ENCODE assay signal across 8 cellular contexts in the genomic region with DNA sequence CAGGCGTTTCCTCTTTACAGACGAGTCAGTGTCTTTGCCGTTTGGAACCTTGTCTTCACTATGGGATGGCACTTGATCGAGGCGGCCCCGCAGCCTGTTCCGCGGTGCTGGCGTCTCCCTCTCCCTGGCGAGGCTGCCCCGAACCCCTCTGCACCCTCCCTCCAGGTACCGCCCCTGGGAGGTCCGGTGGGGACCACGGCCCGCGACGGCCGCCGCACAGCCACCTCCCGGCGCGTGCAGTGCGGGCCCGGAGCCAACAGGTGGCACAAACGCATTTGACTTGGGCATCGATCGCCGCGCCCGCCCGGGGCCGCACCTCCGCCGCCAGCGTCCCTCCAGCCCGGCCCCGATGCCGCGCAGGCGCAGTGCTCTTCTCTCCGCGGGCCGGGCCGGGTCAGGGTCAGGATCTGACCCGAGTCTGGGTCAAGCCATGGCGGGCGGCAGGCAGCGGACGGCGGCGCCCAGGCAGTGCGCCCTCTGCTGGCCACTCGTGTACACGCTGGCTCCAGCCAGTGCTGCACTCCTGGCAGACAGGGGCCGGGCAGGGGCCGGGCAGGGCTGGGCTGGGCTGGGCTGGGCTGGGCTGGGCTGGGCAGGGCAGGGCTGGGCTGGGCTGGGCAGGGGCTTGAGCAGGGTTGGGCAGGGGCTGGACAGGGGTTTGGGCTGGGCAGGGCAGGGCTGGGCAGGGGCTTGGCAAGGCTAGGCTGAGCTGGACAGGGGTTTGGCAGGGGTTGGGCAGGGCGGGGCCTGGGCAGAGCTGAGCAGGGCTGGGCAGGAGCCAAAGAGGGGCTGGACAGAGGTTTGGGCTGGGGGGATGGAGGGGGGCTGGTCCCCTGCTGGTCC.
DNase-seq lines count a peak whose midpoint lies in the region; ATAC-seq lines count a peak whose summit lies in the region.

No MANE protein-coding gene starts in this region.

- no peaks in the 10 kb centered on the region for H3K79me2 ChIP-seq in mesendoderm (ENCODE audit: control insufficient read depth, insufficient read depth, low read length)

- H2BK120ac ChIP-seq in mesendoderm (ENCODE audit: low read depth, low read length), result no peak overlapping the region

- no peak overlapping the region for H4K8ac ChIP-seq in mesendoderm (ENCODE audit: low read depth, low read length)

- H2BK5ac ChIP-seq in mesendoderm (ENCODE audit: low read length), result no peak overlapping the region

- no peaks in the 10 kb centered on the region for H3K4me1 ChIP-seq in mesendoderm (ENCODE audit: control insufficient read depth, low read depth, low read length)

- H3K4ac ChIP-seq in mesendoderm (ENCODE audit: low read depth, low read length), result no peak overlapping the region

- peaks cover 13% of the 10 kb centered on the region for H3K27me3 Mint-ChIP-seq in activated CD4-positive, alpha-beta memory T cell treated with anti-CD3 and anti-CD28 coated beads, Interleukin-2, amount 10 ng/mL, durations not matched to agents 7 days and 5 days
- H3K27me3 Mint-ChIP-seq in effector memory CD8-positive, alpha-beta T cell, result peaks cover 39 to 60% of the 10 kb centered on the region in 2 donors

- no peak overlapping the region for H3K18ac ChIP-seq in mesendoderm (ENCODE audit: low read length)

- no peak overlapping the region for H3K23ac ChIP-seq in mesendoderm (ENCODE audit: low read length)

- H3K27me3 ChIP-seq in mesendoderm (ENCODE audit: insufficient read depth, low read length, poor library complexity), result no peaks in the 10 kb centered on the region

- no peak overlapping the region for H3K4me3 ChIP-seq in mesendoderm (ENCODE audit: low read length)

- POLR2A ChIA-PET in activated CD4-positive, alpha-beta memory T cell treated with anti-CD3 and anti-CD28 coated beads, Interleukin-2, amount 10 ng/mL, durations not matched to agents 7 days and 5 days (lab: Charles Lee), result no interaction called here

- no peaks in the 10 kb centered on the region for H3K4me1 Mint-ChIP-seq in activated CD4-positive, alpha-beta memory T cell treated with anti-CD3 and anti-CD28 coated beads, Interleukin-2, amount 10 ng/mL, durations not matched to agents 7 days and 5 days
- no peaks in the 10 kb centered on the region for H3K4me1 Mint-ChIP-seq in effector memory CD8-positive, alpha-beta T cell (ENCODE audit: low read depth in 2 of 2)

- H3K4me3 Mint-ChIP-seq in activated CD4-positive, alpha-beta memory T cell treated with anti-CD3 and anti-CD28 coated beads, Interleukin-2, amount 10 ng/mL, durations not matched to agents 7 days and 5 days, result peak overlapping the region; percentile 27
- peak overlapping the region; percentile 66 to 73 for H3K4me3 Mint-ChIP-seq in effector memory CD8-positive, alpha-beta T cell

- no peak overlapping the region for H3K27ac ChIP-seq in mesendoderm (ENCODE audit: low read depth, low read length)

- H4K5ac ChIP-seq in mesendoderm (ENCODE audit: low read length), result no peak overlapping the region

- ATAC-seq in GM18511 (IDR thresholded peaks at IDR 0.05; ENCODE audit: unreplicated experiment) (peak; percentile 97), HG03039 (IDR thresholded peaks at IDR 0.05; ENCODE audit: unreplicated experiment) (peak; percentile 92)
- ATAC-seq in effector memory CD8-positive, alpha-beta T cell (replicated peaks), result peak; percentile 90

- H2BK15ac ChIP-seq in mesendoderm (replicated peaks; ENCODE audit: low read depth), result no peak overlapping the region

- no CpG with 5 or more reads among the region's 57 CpGs for WGBS in mesendoderm (ENCODE audit: extremely low coverage, insufficient coverage, low lambda C conversion rate)

- no peaks in the 10 kb centered on the region for H3K79me1 ChIP-seq in mesendoderm (ENCODE audit: low read length)

- no peak overlapping the region for H2AK5ac ChIP-seq in mesendoderm (ENCODE audit: low read length)

- H3K36me3 Mint-ChIP-seq in activated CD4-positive, alpha-beta memory T cell treated with anti-CD3 and anti-CD28 coated beads, Interleukin-2, amount 10 ng/mL, durations not matched to agents 7 days and 5 days (ENCODE audit: low read depth), result no peaks in the 10 kb centered on the region
- H3K36me3 Mint-ChIP-seq in effector memory CD8-positive, alpha-beta T cell (ENCODE audit: insufficient read depth), result no peaks in the 10 kb centered on the region

- no peaks in the 10 kb centered on the region for H3K9me3 Mint-ChIP-seq in activated CD4-positive, alpha-beta memory T cell treated with anti-CD3 and anti-CD28 coated beads, Interleukin-2, amount 10 ng/mL, durations not matched to agents 7 days and 5 days
- H3K9me3 Mint-ChIP-seq in effector memory CD8-positive, alpha-beta T cell, result no peaks in the 10 kb centered on the region

- H3K36me3 ChIP-seq in mesendoderm (ENCODE audit: control insufficient read depth, insufficient read depth, low read length), result no peaks in the 10 kb centered on the region

- CTCF ChIA-PET in activated CD4-positive, alpha-beta memory T cell treated with anti-CD3 and anti-CD28 coated beads, Interleukin-2, amount 10 ng/mL, durations not matched to agents 7 days and 5 days (lab: Charles Lee), result interaction anchor here (1.2 to 1.3 kb wide), 2 partner anchors 11 to 275 kb away, joined by 3 to 4 read pairs; no protein-coding TSS in a partner anchor

- H3K27ac Mint-ChIP-seq in activated CD4-positive, alpha-beta memory T cell treated with anti-CD3 and anti-CD28 coated beads, Interleukin-2, amount 10 ng/mL, durations not matched to agents 7 days and 5 days, result no peak overlapping the region
- H3K27ac Mint-ChIP-seq in effector memory CD8-positive, alpha-beta T cell, result no peak overlapping the region

- peak; percentile 63 for DNase-seq in 8988T
- peak; percentile 6 for DNase-seq in NCI-H2227 treated with DMSO at 0.1 percent for 48 hours (lab: John Stamatoyannopoulos, UW)
- DNase-seq in activated CD4-positive, alpha-beta memory T cell treated with anti-CD3 and anti-CD28 coated beads, Interleukin-2, amount 10 ng/mL, durations not matched to agents 7 days and 5 days, result peak; percentile 62
- DNase-seq in effector memory CD8-positive, alpha-beta T cell, result peak; percentile 38 to 52 (median 44)
- DNase-seq in mesendoderm, result peak; percentile 94
- peak; percentile 16 to 25 for DNase-seq in stimulated activated CD8-positive, alpha-beta memory T cell treated with anti-CD3 and anti-CD28 coated beads, Interleukin-4, amount 100 ng/mL, for 1 hour (ENCODE audit: low read depth in 2 of 2, low spot score in 1 of 2)

- H3K56ac ChIP-seq in mesendoderm (ENCODE audit: low read length), result peak overlapping the region; percentile 89

- peak overlapping the region; percentile 78 for H3K4me2 ChIP-seq in mesendoderm (ENCODE audit: low read length)

- H3K9ac ChIP-seq in mesendoderm (ENCODE audit: low read length), result peak overlapping the region; percentile 50

Comparison
In these comparisons a context has a peak if more than half of its experiments do, and no peak if none do; other contexts are left out.
1. DNase-seq: peak in every context shown above with its lines; median percentile 94 in mesendoderm; 63 in 8988T; 62 in activated CD4-positive, alpha-beta memory T cell treated with anti-CD3 and anti-CD28 coated beads, Interleukin-2, amount 10 ng/mL, durations not matched to agents 7 days and 5 days; 44 in effector memory CD8-positive, alpha-beta T cell; 20 in stimulated activated CD8-positive, alpha-beta memory T cell treated with anti-CD3 and anti-CD28 coated beads, Interleukin-4, amount 100 ng/mL, for 1 hour; 6 in NCI-H2227 treated with DMSO at 0.1 percent for 48 hours.